ENCODE assay signal across 23 cellular contexts in the genomic region with DNA sequence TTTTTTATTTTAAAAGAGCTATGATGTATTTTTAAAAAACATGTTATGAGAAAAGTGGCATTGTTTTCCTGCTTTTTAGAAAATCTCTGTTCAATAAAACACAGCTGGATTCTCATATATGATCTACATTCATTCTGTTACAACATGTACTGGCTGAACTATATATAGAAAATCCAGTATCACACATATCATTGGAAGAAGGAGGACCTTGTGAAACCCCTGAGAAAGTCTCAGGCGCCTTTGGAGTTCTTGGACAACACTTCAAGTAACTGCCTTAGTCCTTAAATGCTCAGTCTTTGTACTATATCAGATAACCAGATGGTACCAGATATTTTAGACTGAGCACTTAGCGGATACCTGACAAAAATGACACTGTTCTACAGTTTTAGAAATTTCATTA.
A peak's percentile ranks its signal among the peaks of the same experiment; 100 is the strongest.
DNase-seq lines count a peak whose midpoint lies in the region; ATAC-seq, FAIRE-seq and TF ChIP-seq lines count a peak whose summit lies in the region.
"Had no signal": no experiment of that assay in that cellular context is flagged by ENCODE, and none has a peak within 500 bp of the region (broad histone marks: within the 10 kb centered on the region; RNA-seq: fewer than 3 reads in every experiment).

No MANE protein-coding gene starts in this region.

- no peak overlapping the region for H3K4me2 ChIP-seq in K562 (ENCODE audit: insufficient read depth, low read length)
- no peak overlapping the region for H3K4me2 ChIP-seq in endothelial cell of umbilical vein (ENCODE audit: insufficient read depth, low read length)
- H3K4me2 ChIP-seq: BLaER1 had no signal

- dilution Hi-C loops in endothelial cell of umbilical vein (cut with MboI; ENCODE audit: extremely low pct_ligation_motif_present, low sequenced_read_pairs) = no loop called here

- H3K79me2 ChIP-seq in K562 (ENCODE audit: control insufficient read depth, insufficient read depth, low read length) = 0 out of 3 replicates have a peak, but pooled peaks cover 3% of the 10 kb centered on the region
- H3K79me2 ChIP-seq in endothelial cell of umbilical vein (ENCODE audit: control insufficient read depth, insufficient read depth, low read length) = no peaks in the 10 kb centered on the region

- CTCF ChIA-PET in K562 (lab: Yijun Ruan, JAX; ENCODE audit: low intra/inter-chr PET ratio) (no interaction called here), endothelial cell of umbilical vein (lab: Charles Lee) (no interaction called here)

- WGBS in K562 (ENCODE audit: insufficient coverage, low coverage, missing lambda C conversion rate) = 59% methylated on average over 2 of the region's 2 CpGs
- 94 to 97% methylated on average over 2 of the region's 2 CpGs for WGBS in pancreas, 2 donors

- intact Hi-C loops in K562 (cut with micrococcal nuclease) = no loop called here
- intact Hi-C loops in endothelial cell of umbilical vein (cut with micrococcal nuclease) = no loop called here
- intact Hi-C loops in pancreas (cut with DNase I) = no loop called here
- intact Hi-C loops in gastrocnemius medialis (cut with DNase I; ENCODE audit: low total_unique reads) = no loop called here
- intact Hi-C loops in left ventricle myocardium superior (cut with micrococcal nuclease) = no loop called here

- H3K27ac ChIP-seq in K562 (ENCODE audit: extremely low read depth, low read depth, low read length) = no peak overlapping the region
- no peak overlapping the region for H3K27ac ChIP-seq in endothelial cell of umbilical vein (ENCODE audit: insufficient read depth, low read depth, low read length)
- no peak overlapping the region for H3K27ac ChIP-seq in pancreas
- peak overlapping the region; percentile 28 to 57 (median 49) for H3K27ac ChIP-seq in gastrocnemius medialis
- H3K27ac ChIP-seq: BLaER1 had no signal

- H3K4me1 ChIP-seq in K562 (replicated peaks in 1 of 2; ENCODE audit: control insufficient read depth in 2 of 2, insufficient read depth in 2 of 2, low read length in 2 of 2) = peaks cover 4 to 6% of the 10 kb centered on the region in 2 experiments; a peak in 4 of 5 replicates
- peaks cover 8% of the 10 kb centered on the region for H3K4me1 ChIP-seq in endothelial cell of umbilical vein (ENCODE audit: control insufficient read depth, extremely low read depth, insufficient read depth, low read length)
- peaks cover 0 to 9% (median 3%) of the 10 kb centered on the region in 3 donors for H3K4me1 ChIP-seq in pancreas
- peaks cover 39 to 54% of the 10 kb centered on the region in 2 donors for H3K4me1 ChIP-seq in gastrocnemius medialis

- H3K9ac ChIP-seq in K562 (ENCODE audit: insufficient read depth in 1 of 2, low read depth in 2 of 2, low read length in 2 of 2) = no peak overlapping the region
- no peak overlapping the region for H3K9ac ChIP-seq in endothelial cell of umbilical vein (replicated peaks; ENCODE audit: extremely low read depth, insufficient read depth, low read length)
- H3K9ac ChIP-seq: BLaER1 had no signal

- TF ChIP-seq CTCF in K562 (IDR thresholded peaks at IDR 0.05 in 2 of 3, conservative IDR thresholded peaks at IDR 0.05 in 1 of 3; ENCODE audit: insufficient read depth in 2 of 3, low read depth in 1 of 3, low read length in 3 of 3) = no peak
- no peak for TF ChIP-seq CTCF in endothelial cell of umbilical vein (IDR thresholded peaks at IDR 0.05; ENCODE audit: extremely low read depth in 1 of 2, insufficient read depth in 1 of 2, low read depth in 1 of 2, low read length in 2 of 2)
- no peak for TF ChIP-seq CTCF in pancreas (IDR thresholded peaks at IDR 0.05)
- TF ChIP-seq CTCF in gastrocnemius medialis (IDR thresholded peaks at IDR 0.05 in 4 of 5, conservative IDR thresholded peaks at IDR 0.05 in 1 of 5) = no peak

- H2AFZ ChIP-seq in K562 (ENCODE audit: low read depth, low read length) = no peak overlapping the region
- no peak overlapping the region for H2AFZ ChIP-seq in endothelial cell of umbilical vein (ENCODE audit: low read depth, low read length)

- POLR2A ChIA-PET in K562 (lab: Yijun Ruan, JAX) = no interaction called here
- POLR2A ChIA-PET in endothelial cell of umbilical vein (lab: Charles Lee) = no interaction called here

- H3K27me3 ChIP-seq in K562 (ENCODE audit: control insufficient read depth in 2 of 2, insufficient read depth in 2 of 2, low read length in 2 of 2) (no peaks in the 10 kb centered on the region), endothelial cell of umbilical vein (ENCODE audit: control insufficient read depth in 2 of 2, insufficient read depth in 2 of 2, low read length in 2 of 2) (no peaks in the 10 kb centered on the region), pancreas (no peaks in the 10 kb centered on the region), gastrocnemius medialis (no peaks in the 10 kb centered on the region)
- H3K27me3 ChIP-seq: BE2C, BLaER1 had no signal

- no peaks in the 10 kb centered on the region for H4K20me1 ChIP-seq in K562 (replicated peaks; ENCODE audit: control insufficient read depth, insufficient read depth, low read length)
- H4K20me1 ChIP-seq in endothelial cell of umbilical vein (replicated peaks; ENCODE audit: control insufficient read depth, extremely low read depth, insufficient read depth, low read length) = no peaks in the 10 kb centered on the region
- H4K20me1 ChIP-seq: BLaER1 had no signal

- BruUV-seq in K562 (replicated peaks; lab: Mats Ljungman, UMichigan) = no TSS peak
- no TSS peak for BruUV-seq in endothelial cell of umbilical vein (replicated peaks; lab: Mats Ljungman, UMichigan)

- H3K4me3 ChIP-seq in K562 (no peak overlapping the region), endothelial cell of umbilical vein (replicated peaks in 1 of 3; ENCODE audit: insufficient read depth in 1 of 3, low read depth in 1 of 3, low read length in 3 of 3) (no peak overlapping the region), pancreas (no peak overlapping the region), gastrocnemius medialis (no peak overlapping the region)
- H3K4me3 ChIP-seq: BLaER1 had no signal

- in situ Hi-C loops in K562 (cut with MboI) = no loop called here
- in situ Hi-C loops in gastrocnemius medialis (cut with MboI; ENCODE audit: low sequenced_read_pairs in 4 of 4) = no loop called here

- DNase-seq in K562 (ENCODE audit: extremely low read depth in 1 of 4, low spot score in 3 of 4) (no peak), endothelial cell of umbilical vein (ENCODE audit: low read depth, low spot score) (no peak), pancreas (no peak), gastrocnemius medialis (peak in 1 of 2 donors; percentile 26), NCI-H774 (lab: John Stamatoyannopoulos, UW) (no peak), KG1 (lab: John Stamatoyannopoulos, UW) (no peak), left ventricle myocardium superior (no peak)
- DNase-seq: 8988T; ACHN; BE2C; C1 segment of cervical spinal cord; CD4-positive, alpha-beta memory T cell; CD4-positive, CD25-positive, alpha-beta regulatory T cell; CD8-positive, alpha-beta memory T cell; COR-L47; DMS 273 treated with DMSO at 0.1 percent for 48 hours; DMS153; DMS79 treated with DMSO at 0.1 percent for 48 hours; GF-D8 had no signal

- no peak for FAIRE-seq in K562 (lab: Jason Lieb, UNC)
- peak; percentile 15 for FAIRE-seq in endothelial cell of umbilical vein (lab: Jason Lieb, UNC)
- FAIRE-seq in pancreas (lab: Jason Lieb, UNC) = peak; percentile 85
- FAIRE-seq: A204.1, GM12891, GM19239 had no signal

- no peak for TF ChIP-seq RAD21 in K562 (CRISPR knock-in tag; conservative IDR thresholded peaks at IDR 0.05 in 1 of 2, IDR thresholded peaks at IDR 0.05 in 1 of 2)

- TF ChIP-seq POLR2A in K562 (conservative IDR thresholded peaks at IDR 0.05) (no peak), endothelial cell of umbilical vein (IDR thresholded peaks at IDR 0.05; ENCODE audit: low read depth, low read length) (no peak), gastrocnemius medialis (IDR thresholded peaks at IDR 0.05) (no peak)

- H3K9me3 ChIP-seq in K562 (replicated peaks; ENCODE audit: control insufficient read depth, insufficient read depth, low read depth, low read length) = no peaks in the 10 kb centered on the region
- no peaks in the 10 kb centered on the region for H3K9me3 ChIP-seq in endothelial cell of umbilical vein (replicated peaks; ENCODE audit: control insufficient read depth, insufficient read depth, low read length)
- no peaks in the 10 kb centered on the region for H3K9me3 ChIP-seq in pancreas
- H3K9me3 ChIP-seq in gastrocnemius medialis = no peaks in the 10 kb centered on the region
- H3K9me3 ChIP-seq: BE2C, BLaER1 had no signal

- H3K9me1 ChIP-seq in K562 (ENCODE audit: control insufficient read depth, insufficient read depth, low read length) (no peaks in the 10 kb centered on the region), endothelial cell of umbilical vein (replicated peaks; ENCODE audit: control insufficient read depth, extremely low read depth, insufficient read depth, low read length) (no peaks in the 10 kb centered on the region)

- ATAC-seq in K562 (peak; percentile 20; the same call in 1 of the 3 replicates), pancreas (no peak), gastrocnemius medialis (peak; percentile 63 to 71), left ventricle myocardium superior (no peak)

- peaks cover 2% of the 10 kb centered on the region; the same call in 1 of the 3 replicates for H3K36me3 ChIP-seq in K562 (ENCODE audit: control insufficient read depth, insufficient read depth, low read length)
- H3K36me3 ChIP-seq in endothelial cell of umbilical vein (ENCODE audit: control insufficient read depth in 2 of 2, extremely low read depth in 1 of 2, insufficient read depth in 2 of 2, low read length in 2 of 2) = no peaks in the 10 kb centered on the region
- H3K36me3 ChIP-seq in pancreas = no peaks in the 10 kb centered on the region
- no peaks in the 10 kb centered on the region for H3K36me3 ChIP-seq in gastrocnemius medialis
- H3K36me3 ChIP-seq: BE2C, BLaER1 had no signal

- TF ChIP-seq EP300 in K562 (IDR thresholded peaks at IDR 0.05; ENCODE audit: low read length) = no peak

TF ChIP-seq in K562, 482 proteins besides CTCF, POLR2A, EP300 and RAD21 (continues in another document):
- TF ChIP-seq NCOA6 (IDR thresholded peaks at IDR 0.05) = no peak
- no peak for TF ChIP-seq ZBTB17 (CRISPR knock-in tag; IDR thresholded peaks at IDR 0.05)
- no peak for TF ChIP-seq MEF2A (IDR thresholded peaks at IDR 0.05; ENCODE audit: control insufficient read depth, low read depth, low read length)
- no peak for TF ChIP-seq LCOR (CRISPR knock-in tag; IDR thresholded peaks at IDR 0.05)

TF ChIP-seq in endothelial cell of umbilical vein, 7 proteins besides CTCF, POLR2A, EP300 and RAD21:
- TF ChIP-seq GATA2 (IDR thresholded peaks at IDR 0.05; ENCODE audit: insufficient read depth, insufficient read length, low read depth, low read length) = no peak
- TF ChIP-seq POLR2AphosphoS5 (IDR thresholded peaks at IDR 0.05; ENCODE audit: insufficient read depth, low read depth, low read length) = no peak
- TF ChIP-seq JUN (IDR thresholded peaks at IDR 0.05; ENCODE audit: borderline replicate concordance, insufficient read depth, insufficient read length, low read depth) = no peak
- no peak for TF ChIP-seq FOS (IDR thresholded peaks at IDR 0.05; ENCODE audit: borderline replicate concordance, insufficient read depth, low read length)

Comparison
In these comparisons a context has a peak if more than half of its experiments do, and no peak if none do; other contexts are left out.
1. ATAC-seq: peak in K562 (single experiment) and gastrocnemius medialis (2 of 2); none in pancreas (0 of 4) and left ventricle myocardium superior (single experiment).
2. H3K27ac ChIP-seq: peak in gastrocnemius medialis (4 of 4); none in K562 (single experiment), endothelial cell of umbilical vein (single experiment) and pancreas (0 of 4).